Comparison of ENCODE assay signal across 29 cellular contexts in the genomic region with DNA sequence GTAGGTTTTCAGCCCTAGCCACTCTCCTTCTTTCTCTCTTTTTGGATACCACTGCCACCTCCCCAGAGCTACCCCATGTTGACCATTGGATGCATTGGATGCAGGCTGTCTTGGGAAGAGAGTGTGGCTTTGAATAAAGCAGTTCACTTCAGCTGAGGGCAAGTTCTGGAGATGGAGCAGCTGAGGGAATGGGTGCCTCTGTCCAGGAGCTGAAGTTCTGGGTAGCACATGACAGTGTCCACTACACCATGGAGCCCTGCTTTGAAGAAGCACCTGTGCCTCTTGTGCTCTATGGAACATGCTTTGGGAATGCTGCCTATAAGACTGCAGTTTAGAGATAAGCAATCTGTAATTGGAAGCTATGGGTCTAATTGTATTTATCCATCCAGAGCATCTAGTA.
"Had no signal": no experiment of that assay in that cellular context is flagged by ENCODE, and none has a peak within 500 bp of the region (broad histone marks: within the 10 kb centered on the region; RNA-seq: fewer than 3 reads in every experiment).

No MANE protein-coding gene starts in this region.

- H3K27me3 ChIP-seq: colonic mucosa, dorsolateral prefrontal cortex, esophagus muscularis mucosa, esophagus squamous epithelium, foreskin keratinocyte, gastrocnemius medialis, gastroesophageal sphincter, heart left ventricle, hepatocyte had no signal

- H3K27ac Mint-ChIP-seq: dendritic cell treated with granulocyte-macrophage colony-stimulating factor and Interleukin-4, amounts not matched to agents 40 ng/mL and 50 ng/mL, for 4 days; effector memory CD8-positive, alpha-beta T cell; endodermal cell had no signal

- H3K4me1 Mint-ChIP-seq: endodermal cell had no signal

- H3K36me3 ChIP-seq: colonic mucosa, esophagus muscularis mucosa, esophagus squamous epithelium, gastrocnemius medialis, gastroesophageal sphincter, heart left ventricle, heart right ventricle had no signal

- H3K4me3 Mint-ChIP-seq: dendritic cell treated with granulocyte-macrophage colony-stimulating factor and Interleukin-4, amounts not matched to agents 40 ng/mL and 50 ng/mL, for 4 days; effector memory CD8-positive, alpha-beta T cell; endodermal cell had no signal

- H3K27me3 Mint-ChIP-seq: dendritic cell treated with granulocyte-macrophage colony-stimulating factor and Interleukin-4, amounts not matched to agents 40 ng/mL and 50 ng/mL, for 4 days; effector memory CD8-positive, alpha-beta T cell had no signal

- FAIRE-seq: endometrium, endothelial cell of umbilical vein, frontal cortex had no signal

- H3K4me2 ChIP-seq: hepatocyte had no signal

- H3K4me1 ChIP-seq: colonic mucosa, esophagus muscularis mucosa, esophagus squamous epithelium, foreskin keratinocyte, gastrocnemius medialis, gastroesophageal sphincter, heart left ventricle, heart right ventricle had no signal

- H3K79me2 ChIP-seq: hepatocyte had no signal

- DNase-seq: colonic mucosa; cortex of kidney; dermis blood vessel endothelial cell; dorsolateral prefrontal cortex; effector CD4-positive, alpha-beta T cell; effector CD8-positive, alpha-beta T cell; effector memory CD4-positive, alpha-beta T cell; effector memory CD8-positive, alpha-beta T cell; endodermal cell; erythroblast; esophagus squamous epithelium; foreskin fibroblast; foreskin keratinocyte; foreskin melanocyte; gastrocnemius medialis; glutamatergic neuron; head of caudate nucleus; heart left ventricle; heart right ventricle had no signal

- ATAC-seq: effector memory CD8-positive, alpha-beta T cell; esophagus mucosa; foreskin keratinocyte; gastrocnemius medialis; gastroesophageal sphincter; heart left ventricle; heart right ventricle had no signal

- H2AFZ ChIP-seq: hepatocyte had no signal

- H3K27ac ChIP-seq: colonic mucosa, coronary artery, dorsolateral prefrontal cortex, epithelial cell of prostate, esophagus muscularis mucosa, esophagus squamous epithelium, foreskin keratinocyte, gastrocnemius medialis, gastroesophageal sphincter, heart left ventricle, heart right ventricle, hepatocyte had no signal

- H3K4me3 ChIP-seq: colonic mucosa, coronary artery, dorsolateral prefrontal cortex, esophagus muscularis mucosa, esophagus squamous epithelium, gastrocnemius medialis, gastroesophageal sphincter, heart left ventricle, heart right ventricle, hepatocyte had no signal

- H3K9me3 ChIP-seq: colonic mucosa, gastrocnemius medialis had no signal
